Comparison of ENCODE assay signal across 25 cellular contexts in the genomic region with DNA sequence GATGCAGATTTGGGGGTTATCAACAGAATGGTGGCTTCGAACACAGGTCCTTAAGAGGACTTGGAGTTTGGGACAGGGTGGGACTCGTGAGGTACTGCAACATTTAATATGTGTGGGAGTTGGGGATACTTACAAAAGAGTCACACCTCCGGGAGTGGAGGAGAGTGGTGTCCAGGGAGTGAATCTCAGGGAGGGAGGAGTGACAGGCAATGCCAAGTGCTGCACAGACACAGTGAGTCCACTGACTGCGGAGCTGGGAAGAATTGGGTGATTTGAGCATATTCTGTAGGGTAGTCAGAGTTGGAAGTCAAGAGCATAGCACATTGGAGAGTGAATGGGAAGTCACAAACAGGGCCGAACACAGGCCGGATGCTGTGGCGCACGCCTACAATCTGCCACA. TPM values are rescaled to one million over a fixed set of nuclear protein-coding genes. Genes with fewer than 3 reads are reported as not detected.
DNase-seq lines count a peak whose midpoint lies in the region; ATAC-seq, FAIRE-seq and TF ChIP-seq lines count a peak whose summit lies in the region.
"Had no signal": no experiment of that assay in that cellular context is flagged by ENCODE, and none has a peak within 500 bp of the region (broad histone marks: within the 10 kb centered on the region; RNA-seq: fewer than 3 reads in every experiment).

No MANE protein-coding gene starts in this region.

- H3K27ac ChIP-seq in H9 (ENCODE audit: insufficient read length, low read depth, low read length) (no peak overlapping the region), K562 (ENCODE audit: extremely low read depth, low read depth, low read length) (no peak overlapping the region)
- H3K27ac ChIP-seq: cardiac muscle cell, esophagus muscularis mucosa, neutrophil, psoas muscle, WERI-Rb-1 had no signal

- no TSS peak for BruUV-seq in K562 (replicated peaks; lab: Mats Ljungman, UMichigan)

- intact Hi-C loops in K562 (cut with micrococcal nuclease): no loop called here

- TF ChIP-seq RAD21 in K562 (CRISPR knock-in tag; conservative IDR thresholded peaks at IDR 0.05 in 1 of 2, IDR thresholded peaks at IDR 0.05 in 1 of 2): no peak

- no peak for DNase-seq in activated T-cell treated with anti-CD3 and anti-CD28 coated beads, Interleukin-2, amount 50 U/mL, for 24 hours
- no peak for DNase-seq in activated T-cell treated with anti-CD3 and anti-CD28 coated beads, Interleukin-2, amount 50 U/mL, for 48 hours
- DNase-seq in H9: no peak
- DNase-seq in K562 (ENCODE audit: extremely low read depth in 1 of 4, low spot score in 3 of 4): no peak
- no peak for DNase-seq in progenitor cell of endocrine pancreas (ENCODE audit: low spot score, unreplicated experiment)
- no peak for DNase-seq in kidney tubule cell (ENCODE audit: low spot score)
- DNase-seq in NCI-H524 treated with DMSO at 0.1 percent for 48 hours (lab: John Stamatoyannopoulos, UW): no peak
- DNase-seq: activated naive CD4-positive, alpha-beta T cell treated with anti-CD3 and anti-CD28 coated beads, Interleukin-2, amount 50 U/mL, for 16 hours; activated T-cell treated with anti-CD3 and anti-CD28 coated beads for 4 hours; aorta; DMS53; foreskin melanocyte; NCI-H1092 treated with DMSO at 0.1 percent for 48 hours; NCI-H187 treated with DMSO at 0.1 percent for 48 hours; NCI-H69; psoas muscle; SHP77 treated with DMSO at 0.1 percent for 48 hours; stimulated activated naive CD8-positive, alpha-beta T cell treated with anti-CD3 and anti-CD28 coated beads, Interleukin-15, Interleukin-2, amounts not matched to agents 100 U/mL and 50 U/mL, for 24 hours; T-helper 9 cell; WERI-Rb-1 had no signal

- H2BK5ac ChIP-seq in H9 (ENCODE audit: insufficient read length, low read length): no peak overlapping the region

- H3K14ac ChIP-seq in H9 (ENCODE audit: insufficient read depth, low read length): no peak overlapping the region

- no peak overlapping the region for H4K8ac ChIP-seq in H9 (replicated peaks; ENCODE audit: insufficient read length, low read depth, low read length)

- H3K27me3 ChIP-seq in H9 (ENCODE audit: insufficient read depth, low read length) (no peaks in the 10 kb centered on the region), K562 (ENCODE audit: control insufficient read depth in 2 of 2, insufficient read depth in 2 of 2, low read length in 2 of 2) (no peaks in the 10 kb centered on the region)
- H3K27me3 ChIP-seq: cardiac muscle cell, esophagus muscularis mucosa, neutrophil had no signal

- H3K9me3 Mint-ChIP-seq in activated T-cell treated with anti-CD3 and anti-CD28 coated beads, Interleukin-2, amount 50 U/mL, for 24 hours: no peaks in the 10 kb centered on the region
- H3K9me3 Mint-ChIP-seq in H9 (no peaks in the 10 kb centered on the region), progenitor cell of endocrine pancreas (ENCODE audit: low read depth) (no peaks in the 10 kb centered on the region)

- H3K79me1 ChIP-seq in H9 (ENCODE audit: insufficient read depth, low read depth, low read length, poor library complexity, severe bottlenecking): peaks cover 16% of the 10 kb centered on the region

- peaks cover 91% of the 10 kb centered on the region for H3K36me3 Mint-ChIP-seq in activated T-cell treated with anti-CD3 and anti-CD28 coated beads, Interleukin-2, amount 50 U/mL, for 24 hours (ENCODE audit: low read depth)
- peaks cover 15 to 49% (median 39%) of the 10 kb centered on the region in 3 experiments; a peak in 6 of 7 replicates for H3K36me3 Mint-ChIP-seq in H9 (ENCODE audit: insufficient read depth in 1 of 3, low read depth in 3 of 3)
- peaks cover 26% of the 10 kb centered on the region for H3K36me3 Mint-ChIP-seq in progenitor cell of endocrine pancreas (ENCODE audit: insufficient read depth)

- H3T11ph ChIP-seq in H9 (ENCODE audit: low read length): no peak overlapping the region

- ATAC-seq in K562 (no peak), GM18517 (IDR thresholded peaks at IDR 0.05; ENCODE audit: unreplicated experiment) (no peak)
- ATAC-seq: psoas muscle; stimulated activated naive CD8-positive, alpha-beta T cell treated with anti-CD3 and anti-CD28 coated beads, Interleukin-15, Interleukin-2, amounts not matched to agents 100 U/mL and 50 U/mL, for 24 hours had no signal

- H3K4me2 ChIP-seq in H9 (ENCODE audit: insufficient read depth, insufficient read length, low read length) (no peak overlapping the region), K562 (ENCODE audit: insufficient read depth, low read length) (no peak overlapping the region)

- WGBS in H9 (ENCODE audit: extremely low coverage, insufficient read length, low lambda C conversion rate): no CpG with 5 or more reads among the region's 8 CpGs
- 81% methylated on average over 8 of the region's 8 CpGs for WGBS in K562 (ENCODE audit: insufficient coverage, low coverage, missing lambda C conversion rate)

- no peak overlapping the region for H2BK120ac ChIP-seq in H9 (ENCODE audit: low read depth, low read length, poor library complexity, severe bottlenecking)

- H3K23me2 ChIP-seq in H9 (ENCODE audit: insufficient read length, low read depth, low read length, poor library complexity, severe bottlenecking): peaks cover 10% of the 10 kb centered on the region

- TF ChIP-seq CTCF in H9 (conservative IDR thresholded peaks at IDR 0.05): no peak
- TF ChIP-seq CTCF in K562 (IDR thresholded peaks at IDR 0.05 in 2 of 3, conservative IDR thresholded peaks at IDR 0.05 in 1 of 3; ENCODE audit: insufficient read depth in 2 of 3, low read depth in 1 of 3, low read length in 3 of 3): no peak
- TF ChIP-seq CTCF in progenitor cell of endocrine pancreas (IDR thresholded peaks at IDR 0.05; ENCODE audit: unreplicated experiment): no peak

- H3K23ac ChIP-seq in H9 (ENCODE audit: insufficient read length, low read depth, low read length): no peak overlapping the region

- H4K91ac ChIP-seq in H9 (ENCODE audit: insufficient read length, low read depth, low read length): no peak overlapping the region

- H3K9me1 ChIP-seq in K562 (ENCODE audit: control insufficient read depth, insufficient read depth, low read length): peaks cover 12% of the 10 kb centered on the region

- no peak overlapping the region for H2BK15ac ChIP-seq in H9 (ENCODE audit: low read depth, low read length)

- CTCF ChIA-PET in K562 (lab: Yijun Ruan, JAX; ENCODE audit: low intra/inter-chr PET ratio): no interaction called here

- H2AFZ ChIP-seq in H9 (ENCODE audit: low read length): no peak overlapping the region
- H2AFZ ChIP-seq in K562 (ENCODE audit: low read depth, low read length): no peak overlapping the region

- H2BK12ac ChIP-seq in H9 (ENCODE audit: insufficient read length, low read depth, low read length): no peak overlapping the region

- peaks cover 82% of the 10 kb centered on the region for H3K79me2 ChIP-seq in H9 (ENCODE audit: insufficient read depth, low read length)
- peaks cover 98% of the 10 kb centered on the region for H3K79me2 ChIP-seq in K562 (ENCODE audit: control insufficient read depth, insufficient read depth, low read length)

- H3K4me1 Mint-ChIP-seq in activated T-cell treated with anti-CD3 and anti-CD28 coated beads, Interleukin-2, amount 50 U/mL, for 24 hours (ENCODE audit: low read depth): peaks cover 82% of the 10 kb centered on the region
- H3K4me1 Mint-ChIP-seq in H9 (peaks cover 34 to 47% of the 10 kb centered on the region in 2 experiments), progenitor cell of endocrine pancreas (ENCODE audit: low read depth) (peaks cover 26% of the 10 kb centered on the region)

- H3K36me3 ChIP-seq in K562 (ENCODE audit: control insufficient read depth, insufficient read depth, low read length): peaks cover 92% of the 10 kb centered on the region
- H3K36me3 ChIP-seq: neutrophil had no signal

- no peak overlapping the region for H2AK5ac ChIP-seq in H9 (ENCODE audit: insufficient read length, low read length)

- no peak overlapping the region for H3K56ac ChIP-seq in H9 (ENCODE audit: insufficient read length, low read depth, low read length)

- in situ Hi-C loops in K562 (cut with MboI): no loop called here

- H4K5ac ChIP-seq in H9 (ENCODE audit: insufficient read length, low read depth, low read length): no peak overlapping the region

- H3K4me1 ChIP-seq in H9 (ENCODE audit: insufficient read depth, low read length) (peaks cover 5% of the 10 kb centered on the region; the same call in 1 of the 2 replicates), K562 (replicated peaks in 1 of 2; ENCODE audit: control insufficient read depth in 2 of 2, insufficient read depth in 2 of 2, low read length in 2 of 2) (peaks cover 18 to 24% of the 10 kb centered on the region in 2 experiments)

- H3K9ac ChIP-seq in H9 (ENCODE audit: extremely low read depth, insufficient read length, low read length) (no peak overlapping the region), K562 (ENCODE audit: insufficient read depth in 1 of 2, low read depth in 2 of 2, low read length in 2 of 2) (peak overlapping the region in 1 of 2 experiments; percentile 72; a peak in 2 of 4 replicates)

- H3K9me3 ChIP-seq in H9 (ENCODE audit: control insufficient read depth, low read depth, low read length) (no peaks in the 10 kb centered on the region), K562 (replicated peaks; ENCODE audit: control insufficient read depth, insufficient read depth, low read depth, low read length) (no peaks in the 10 kb centered on the region)
- H3K9me3 ChIP-seq: esophagus muscularis mucosa, neutrophil, psoas muscle had no signal

- H3K4me3 ChIP-seq in K562: no peak overlapping the region
- H3K4me3 ChIP-seq: cardiac muscle cell, esophagus muscularis mucosa, psoas muscle had no signal

- POLR2A ChIA-PET in K562 (lab: Yijun Ruan, JAX): interaction anchor here (0.5 to 2.2 kb wide), 3 partner anchors 8 to 46 kb away, joined by 3 to 13 read pairs (median 3); no protein-coding TSS in a partner anchor

- no peak overlapping the region for H2BK20ac ChIP-seq in H9 (ENCODE audit: low read depth, low read length, poor library complexity, severe bottlenecking)

- H3K27me3 Mint-ChIP-seq in activated T-cell treated with anti-CD3 and anti-CD28 coated beads, Interleukin-2, amount 50 U/mL, for 24 hours: no peaks in the 10 kb centered on the region
- H3K27me3 Mint-ChIP-seq in H9 (ENCODE audit: low read depth) (no peaks in the 10 kb centered on the region), progenitor cell of endocrine pancreas (no peaks in the 10 kb centered on the region)

- H3K18ac ChIP-seq in H9 (ENCODE audit: insufficient read length, low read depth, low read length): no peak overlapping the region

- 0 out of 2 replicates have a peak, but pooled peaks have one; percentile 33 for TF ChIP-seq POLR2A in K562 (conservative IDR thresholded peaks at IDR 0.05)

- FAIRE-seq in K562 (lab: Jason Lieb, UNC): no peak
- FAIRE-seq: G401.6 had no signal

- TF ChIP-seq EP300 in K562 (IDR thresholded peaks at IDR 0.05; ENCODE audit: low read length): no peak

- peak overlapping the region; percentile 28 for H3K27ac Mint-ChIP-seq in activated T-cell treated with anti-CD3 and anti-CD28 coated beads, Interleukin-2, amount 50 U/mL, for 24 hours
- peak overlapping the region; percentile 29 to 44 (median 37); a peak in 5 of 7 replicates for H3K27ac Mint-ChIP-seq in H9
- peak overlapping the region; percentile 39 for H3K27ac Mint-ChIP-seq in progenitor cell of endocrine pancreas

- no peak overlapping the region for H3K4ac ChIP-seq in H9 (ENCODE audit: low read depth, low read length)

- H4K20me1 ChIP-seq in H9 (ENCODE audit: control insufficient read depth, insufficient read depth, insufficient read length): no peaks in the 10 kb centered on the region
- peaks cover 45% of the 10 kb centered on the region for H4K20me1 ChIP-seq in K562 (replicated peaks; ENCODE audit: control insufficient read depth, insufficient read depth, low read length)

- H3K4me3 Mint-ChIP-seq in activated T-cell treated with anti-CD3 and anti-CD28 coated beads, Interleukin-2, amount 50 U/mL, for 24 hours: no peak overlapping the region
- H3K4me3 Mint-ChIP-seq in H9: no peak overlapping the region
- no peak overlapping the region for H3K4me3 Mint-ChIP-seq in progenitor cell of endocrine pancreas (ENCODE audit: low read depth)

RNA-seq across cellular contexts. Expression of a gene that starts 5.1 kb away (rescaled TPM):
- total RNA-seq in H9 (2021) (59.4 and 63.3 TPM in 2 replicates), K562 (2014; rRNA removed) (75.4 and 80.9 TPM in 2 replicates), K562 (2014; rRNA removed; fragmentation: Illumina TruSeq; extraction: Trizol) (91.7 and 99.0 TPM in 2 replicates), K562 (2015; rRNA removed; fragmentation: Illumina TruSeq; extraction: Trizol) (75.4 and 84.7 TPM in 2 replicates), K562 (2021) (76.0 and 76.4 TPM in 2 replicates), progenitor cell of endocrine pancreas (60.9 and 62.5 TPM in 2 replicates)
- 288 and 606 TPM in 2 replicates for total RNA-seq in K562 (2011; cell fraction: chromatin; rRNA removed; ENCODE audit: low replicate concordance)
- total RNA-seq in K562 (2011; cell fraction: nucleolus; rRNA removed): 128 and 147 TPM in 2 replicates
- total RNA-seq in K562 (2011; cell fraction: nucleoplasm; rRNA removed): 296 and 333 TPM in 2 replicates
- polyA plus RNA-seq in K562 (2011; rRNA removed) (45.4 and 81.4 TPM in 2 replicates), K562 (2014; fragmentation: Illumina TruSeq; extraction: Trizol) (59.8 and 66.9 TPM in 2 replicates), K562 (2014; fragmentation: Nextera tagmentation; extraction: Ambion mirVana) (10 to 100 TPM in 1 of 2 experiments, 1 to 10 TPM in 1; 9.6 to 15.3 TPM), K562 (2014; rRNA removed) (58.0 and 61.9 TPM in 2 replicates)
- 39.7 and 40.3 TPM in 2 replicates for polyA plus RNA-seq in K562 (2011; cell fraction: cytosol; rRNA removed)
- 38.6 and 55.2 TPM in 2 replicates for polyA plus RNA-seq in K562 (2011; cell fraction: nucleus; rRNA removed)
- 38.5 and 40.4 TPM in 2 replicates for polyA plus RNA-seq in K562 (2012)
- polyA minus RNA-seq in K562 (2011; rRNA and poly(A)+ RNA removed): 123 and 152 TPM in 2 replicates
- polyA minus RNA-seq in K562 (2011; cell fraction: cytosol; rRNA and poly(A)+ RNA removed): 44.5 and 80.8 TPM in 2 replicates
- polyA minus RNA-seq in K562 (2011; cell fraction: nucleus; rRNA and poly(A)+ RNA removed): 96.0 and 102 TPM in 2 replicates
